1 cellular context compared by ENCODE assay signal in genomic region chr11:62554377-62554776, GRCh38.
TF ChIP-seq lines count a peak whose summit lies in the region.

No MANE protein-coding gene starts in this region.

TF ChIP-seq in IMR-90, 13 proteins besides CTCF, POLR2A, EP300 and RAD21 (continued from another document):
- TF ChIP-seq USF2 (IDR thresholded peaks at IDR 0.05; ENCODE audit: low read depth, low read length) (no peak), SMC3 (IDR thresholded peaks at IDR 0.05; ENCODE audit: low read depth, low read length) (no peak), MAFK (IDR thresholded peaks at IDR 0.05; ENCODE audit: low read depth, low read length) (peak; percentile 4; the same call in 1 of the 2 replicates), MAZ (IDR thresholded peaks at IDR 0.05; ENCODE audit: borderline replicate concordance, low read depth, low read length) (peak; percentile 46; the same call in 1 of the 2 replicates)
TF ChIP-seq in IMR-90: peak in this region for 2.
